In genomic region chr16:82451449-82451848, GRCh38 we compare ENCODE assay signal across 23 cellular contexts.
"Had no signal": no experiment of that assay in that cellular context is flagged by ENCODE, and none has a peak within 500 bp of the region (broad histone marks: within the 10 kb centered on the region; RNA-seq: fewer than 3 reads in every experiment).

No MANE protein-coding gene starts in this region.

- H3K4me1 Mint-ChIP-seq: nephron progenitor cell had no signal

- H3K36me3 Mint-ChIP-seq: naive thymus-derived CD8-positive, alpha-beta T cell; stimulated activated naive B cell treated with anti-CD40 and anti-IgM and Interleukin-4, amounts not matched to agents 10 μg/mL and 1 μg/mL and 100 μg/mL, for 72 hours had no signal

- H3K4me1 ChIP-seq: gastrocnemius medialis, heart right ventricle, left lung, transverse colon, upper lobe of right lung, uterus had no signal

- H3K27ac Mint-ChIP-seq: endodermal cell; naive thymus-derived CD8-positive, alpha-beta T cell; nephron progenitor cell; stimulated activated naive B cell treated with anti-CD40 and anti-IgM and Interleukin-4, amounts not matched to agents 10 μg/mL and 1 μg/mL and 100 μg/mL, for 72 hours; stimulated activated naive CD8-positive, alpha-beta T cell treated with anti-CD3 and anti-CD28 coated beads, Interleukin-15, Interleukin-2, amounts not matched to agents 100 ng/mL and 50 ng/mL, for 24 hours had no signal

- H3K9me3 Mint-ChIP-seq: endodermal cell, nephron progenitor cell had no signal

- H3K9me3 ChIP-seq: gastrocnemius medialis, heart right ventricle, left lung, ovary, right lobe of liver, transverse colon, upper lobe of right lung, uterus had no signal

- DNase-seq: dorsolateral prefrontal cortex; effector CD4-positive, alpha-beta T cell; endodermal cell; foreskin fibroblast; gastrocnemius medialis; heart right ventricle; left cardiac atrium; left lung; mammary epithelial cell; naive thymus-derived CD8-positive, alpha-beta T cell; nephron progenitor cell; ovary; right lobe of liver; small intestine; stimulated activated CD4-positive, alpha-beta T cell treated with anti-CD3 and anti-CD28 coated beads, Interleukin-15, amount 100 ng/mL, for 24 hours; stimulated activated CD4-positive, alpha-beta T cell treated with anti-CD3 and anti-CD28 coated beads, Interleukin-2, amount 100 ng/mL, for 48 hours; stimulated activated naive B cell treated with anti-CD40 and anti-IgM and Interleukin-4, amounts not matched to agents 10 μg/mL and 1 μg/mL and 100 μg/mL, for 72 hours; transverse colon; upper lobe of right lung; uterus had no signal

- H3K36me3 ChIP-seq: gastrocnemius medialis, heart right ventricle, left lung, ovary, right lobe of liver, transverse colon, upper lobe of right lung, uterus had no signal

- H3K4me3 ChIP-seq: dorsolateral prefrontal cortex, gastrocnemius medialis, heart right ventricle, left lung, ovary, right lobe of liver, transverse colon, upper lobe of right lung, uterus had no signal

- ATAC-seq: esophagus mucosa; gastrocnemius medialis; heart right ventricle; left cardiac atrium; left lung; naive thymus-derived CD8-positive, alpha-beta T cell; right lobe of liver; stimulated activated naive B cell treated with anti-CD40 and anti-IgM and Interleukin-4, amounts not matched to agents 10 μg/mL and 1 μg/mL and 100 μg/mL, for 72 hours had no signal

- H3K4me3 Mint-ChIP-seq: endodermal cell; naive thymus-derived CD8-positive, alpha-beta T cell; nephron progenitor cell; stimulated activated naive B cell treated with anti-CD40 and anti-IgM and Interleukin-4, amounts not matched to agents 10 μg/mL and 1 μg/mL and 100 μg/mL, for 72 hours; stimulated activated naive CD8-positive, alpha-beta T cell treated with anti-CD3 and anti-CD28 coated beads, Interleukin-15, Interleukin-2, amounts not matched to agents 100 ng/mL and 50 ng/mL, for 24 hours had no signal

- H3K27me3 ChIP-seq: dorsolateral prefrontal cortex, gastrocnemius medialis, left lung, ovary, right lobe of liver, transverse colon, upper lobe of right lung, uterus had no signal

- H3K27ac ChIP-seq: epithelial cell of prostate, gastrocnemius medialis, heart right ventricle, left lung, ovary, right lobe of liver, transverse colon, upper lobe of right lung, uterus had no signal
